In the genomic region with DNA sequence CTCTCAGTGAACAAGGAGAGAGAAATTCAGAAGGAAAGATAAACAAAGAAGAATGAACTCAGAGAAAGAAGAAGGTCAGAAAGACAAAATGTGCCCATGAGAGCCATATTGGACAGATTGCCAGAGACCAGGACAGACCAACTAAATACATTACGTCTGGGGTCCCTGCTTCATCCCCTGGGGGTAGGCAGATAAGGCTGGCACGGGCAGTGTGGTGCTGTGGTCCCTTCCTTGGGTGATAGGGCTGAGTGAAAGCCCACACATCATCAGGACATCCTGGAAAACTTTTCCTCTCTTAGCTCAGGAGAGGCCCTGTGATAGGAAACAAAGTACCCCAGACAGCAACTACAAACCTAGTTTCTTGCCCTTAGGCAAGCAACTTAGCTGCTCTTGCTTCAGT, we compare ENCODE assay signal across 14 cellular contexts. TPM values are rescaled to one million over a fixed set of nuclear protein-coding genes. Genes with fewer than 3 reads are reported as not detected.
DNase-seq lines count a peak whose midpoint lies in the region; ATAC-seq, FAIRE-seq and TF ChIP-seq lines count a peak whose summit lies in the region.
"Had no signal": no experiment of that assay in that cellular context is flagged by ENCODE, and none has a peak within 500 bp of the region (broad histone marks: within the 10 kb centered on the region; RNA-seq: fewer than 3 reads in every experiment).

No MANE protein-coding gene starts in this region.

- TF ChIP-seq CTCF in Loucy (conservative IDR thresholded peaks at IDR 0.05; ENCODE audit: low read length) = no peak
- no peak for TF ChIP-seq CTCF in K562 (IDR thresholded peaks at IDR 0.05 in 2 of 3, conservative IDR thresholded peaks at IDR 0.05 in 1 of 3; ENCODE audit: insufficient read depth in 2 of 3, low read depth in 1 of 3, low read length in 3 of 3)
- no peak for TF ChIP-seq CTCF in thoracic aorta (IDR thresholded peaks at IDR 0.05)

- H3K9me2 ChIP-seq in Loucy (replicated peaks; ENCODE audit: low read depth, low read length) = no peaks in the 10 kb centered on the region

- no peak for TF ChIP-seq EP300 in K562 (IDR thresholded peaks at IDR 0.05; ENCODE audit: low read length)

- no peak for FAIRE-seq in K562 (lab: Jason Lieb, UNC)
- FAIRE-seq: G401.6 had no signal

- H3F3A ChIP-seq in Loucy (ENCODE audit: low read depth) = peaks cover 17% of the 10 kb centered on the region

- H3K9me3 ChIP-seq in Loucy (ENCODE audit: insufficient read depth, low read depth, low read length) (no peaks in the 10 kb centered on the region), K562 (replicated peaks; ENCODE audit: control insufficient read depth, insufficient read depth, low read depth, low read length) (no peaks in the 10 kb centered on the region), mucosa of rectum (ENCODE audit: control insufficient read depth in 2 of 2, low read length in 2 of 2) (no peaks in the 10 kb centered on the region), thoracic aorta (no peaks in the 10 kb centered on the region)

- CTCF ChIA-PET in K562 (lab: Yijun Ruan, JAX; ENCODE audit: low intra/inter-chr PET ratio) = no interaction called here

- ATAC-seq in K562 (no peak), thoracic aorta (ENCODE audit: insufficient number of reproducible peaks, low FRiP score, low read depth) (no peak), HG03039 (IDR thresholded peaks at IDR 0.05; ENCODE audit: unreplicated experiment) (no peak)

- intact Hi-C loops in K562 (cut with micrococcal nuclease) = no loop called here

- H3K27me3 ChIP-seq in Loucy (ENCODE audit: insufficient read depth, low read length, poor library complexity, severe bottlenecking) (no peaks in the 10 kb centered on the region), K562 (ENCODE audit: control insufficient read depth in 2 of 2, insufficient read depth in 2 of 2, low read length in 2 of 2) (no peaks in the 10 kb centered on the region), mucosa of rectum (ENCODE audit: control insufficient read depth in 2 of 2, insufficient read depth in 2 of 2, low read length in 2 of 2) (no peaks in the 10 kb centered on the region), thoracic aorta (replicated peaks; ENCODE audit: insufficient read depth) (no peaks in the 10 kb centered on the region)

- POLR2A ChIA-PET in K562 (lab: Yijun Ruan, JAX) = interaction anchor here (0.8 kb wide), 1 partner anchor 8 kb away, joined by 3 read pairs; no protein-coding TSS in a partner anchor

- no peak for TF ChIP-seq POLR2A in K562 (conservative IDR thresholded peaks at IDR 0.05)

- TF ChIP-seq RAD21 in K562 (CRISPR knock-in tag; conservative IDR thresholded peaks at IDR 0.05 in 1 of 2, IDR thresholded peaks at IDR 0.05 in 1 of 2) = no peak

- DNase-seq in K562 (ENCODE audit: extremely low read depth in 1 of 4, low spot score in 3 of 4) = peak in 1 of 4 experiments; percentile 15
- DNase-seq in thoracic aorta (ENCODE audit: low spot score) = no peak
- DNase-seq in NCI-H446 (lab: John Stamatoyannopoulos, UW) = no peak
- no peak for DNase-seq in germinal center (ENCODE audit: low spot score)
- DNase-seq: activated CD4-positive, alpha-beta memory T cell treated with anti-CD3 and anti-CD28 coated beads for 36 hours; central memory CD4-positive, alpha-beta T cell; GOT3; hippocampal formation; NCI-H187 had no signal

- H3K9me1 ChIP-seq in K562 (ENCODE audit: control insufficient read depth, insufficient read depth, low read length) = no peaks in the 10 kb centered on the region

- no TSS peak for BruUV-seq in K562 (replicated peaks; lab: Mats Ljungman, UMichigan)

- H2AFZ ChIP-seq in Loucy (ENCODE audit: low read length) (0 out of 2 replicates have a peak overlapping the region, but pooled peaks have one; percentile 3), K562 (ENCODE audit: low read depth, low read length) (peak overlapping the region; percentile 48)

- H3K79me2 ChIP-seq in Loucy (ENCODE audit: insufficient read depth, low read length) (peaks cover 13% of the 10 kb centered on the region; the same call in 1 of the 2 replicates), K562 (ENCODE audit: control insufficient read depth, insufficient read depth, low read length) (no peaks in the 10 kb centered on the region; the same call in 2 of the 3 replicates)

- H4K20me1 ChIP-seq in Loucy (ENCODE audit: insufficient read depth, low read length, poor library complexity, severe bottlenecking) = no peaks in the 10 kb centered on the region
- H4K20me1 ChIP-seq in K562 (replicated peaks; ENCODE audit: control insufficient read depth, insufficient read depth, low read length) = no peaks in the 10 kb centered on the region

- H3K36me3 ChIP-seq in Loucy (ENCODE audit: insufficient read depth, low read length) (no peaks in the 10 kb centered on the region), K562 (ENCODE audit: control insufficient read depth, insufficient read depth, low read length) (no peaks in the 10 kb centered on the region), mucosa of rectum (ENCODE audit: control insufficient read depth in 2 of 2, insufficient read depth in 2 of 2, low read length in 2 of 2) (no peaks in the 10 kb centered on the region), thoracic aorta (no peaks in the 10 kb centered on the region)

- H3K27ac ChIP-seq in K562 (ENCODE audit: extremely low read depth, low read depth, low read length) (no peak overlapping the region), mucosa of rectum (ENCODE audit: low read depth in 2 of 2, low read length in 2 of 2) (peak overlapping the region; percentile 100), thoracic aorta (peak overlapping the region; percentile 99 to 100)
- H3K27ac ChIP-seq: HL-60 had no signal

- peak overlapping the region; percentile 96 for H3K9ac ChIP-seq in Loucy (ENCODE audit: low read depth, low read length, poor library complexity, severe bottlenecking)
- no peak overlapping the region; a peak in 1 of 4 replicates for H3K9ac ChIP-seq in K562 (ENCODE audit: insufficient read depth in 1 of 2, low read depth in 2 of 2, low read length in 2 of 2)
- H3K9ac ChIP-seq in mucosa of rectum (ENCODE audit: low read depth in 1 of 2, low read length in 2 of 2) = peak overlapping the region in 1 of 2 donors; percentile 98

- H3K4me3 ChIP-seq in Loucy (ENCODE audit: low read length, poor library complexity, severe bottlenecking) = no peak overlapping the region
- no peak overlapping the region for H3K4me3 ChIP-seq in K562
- no peak overlapping the region for H3K4me3 ChIP-seq in mucosa of rectum (ENCODE audit: low read length in 2 of 2)
- H3K4me3 ChIP-seq in thoracic aorta = no peak overlapping the region

- WGBS in K562 (ENCODE audit: insufficient coverage, low coverage, missing lambda C conversion rate) = 73% methylated on average over 2 of the region's 2 CpGs

- H3K4me1 ChIP-seq in Loucy (ENCODE audit: insufficient read depth, low read length, poor library complexity, severe bottlenecking) = peaks cover 81% of the 10 kb centered on the region
- H3K4me1 ChIP-seq in K562 (replicated peaks in 1 of 2; ENCODE audit: control insufficient read depth in 2 of 2, insufficient read depth in 2 of 2, low read length in 2 of 2) = peaks cover 54 to 56% of the 10 kb centered on the region in 2 experiments
- H3K4me1 ChIP-seq in mucosa of rectum (ENCODE audit: control insufficient read depth in 2 of 2, insufficient read depth in 2 of 2, low read length in 2 of 2) = peaks cover 65 to 66% of the 10 kb centered on the region in 2 donors
- H3K4me1 ChIP-seq in thoracic aorta (ENCODE audit: control insufficient read depth in 1 of 2, low read depth in 2 of 2) = peaks cover 66 to 95% of the 10 kb centered on the region in 2 donors

- H3K4me2 ChIP-seq in Loucy (ENCODE audit: low read depth, low read length, poor library complexity, severe bottlenecking) = no peak overlapping the region
- no peak overlapping the region for H3K4me2 ChIP-seq in K562 (ENCODE audit: insufficient read depth, low read length)

- in situ Hi-C loops in K562 (cut with MboI) = no loop called here

RNA-seq across cellular contexts. Expression of a gene that starts 13.2 kb away (rescaled TPM):
- not detected in 2 replicates for total RNA-seq in K562 (2011; cell fraction: chromatin; rRNA removed; ENCODE audit: low replicate concordance)
- total RNA-seq in K562 (2011; cell fraction: nucleolus; rRNA removed) = 0.50 TPM in 1 of 2 replicates, not detected in the other
- total RNA-seq in K562 (2011; cell fraction: nucleoplasm; rRNA removed) = not detected in 2 replicates
- total RNA-seq in K562 (2014; rRNA removed) = 0.09 TPM in 1 of 2 replicates, not detected in the other
- 0.36 TPM in 1 of 2 replicates, not detected in the other for total RNA-seq in K562 (2014; rRNA removed; fragmentation: Illumina TruSeq; extraction: Trizol)
- not detected in 2 replicates for total RNA-seq in K562 (2015; rRNA removed; fragmentation: Illumina TruSeq; extraction: Trizol)
- 0.13 and 0.35 TPM in 2 replicates for total RNA-seq in K562 (2021)
- polyA plus RNA-seq in K562 (2011; rRNA removed) = 0.26 and 0.45 TPM in 2 replicates
- 0.07 and 0.21 TPM in 2 replicates for polyA plus RNA-seq in K562 (2011; cell fraction: cytosol; rRNA removed)
- 1.4 TPM in 2 replicates for polyA plus RNA-seq in K562 (2011; cell fraction: nucleus; rRNA removed)
- polyA plus RNA-seq in K562 (2012) = 0.26 and 1.6 TPM in 2 replicates
- 0.36 TPM in 1 of 2 replicates, not detected in the other for polyA plus RNA-seq in K562 (2014; fragmentation: Illumina TruSeq; extraction: Trizol)
- under 1 TPM in 1 of 2 experiments, not detected in 1; 0.13 TPM for polyA plus RNA-seq in K562 (2014; fragmentation: Nextera tagmentation; extraction: Ambion mirVana)
- 0.58 TPM in 1 of 2 replicates, not detected in the other for polyA plus RNA-seq in K562 (2014; rRNA removed)
- polyA minus RNA-seq in K562 (2011; rRNA and poly(A)+ RNA removed) = 0.18 and 0.46 TPM in 2 replicates
- polyA minus RNA-seq in K562 (2011; cell fraction: cytosol; rRNA and poly(A)+ RNA removed) = not detected in 2 replicates
- 0.27 TPM in 1 of 2 replicates, not detected in the other for polyA minus RNA-seq in K562 (2011; cell fraction: nucleus; rRNA and poly(A)+ RNA removed)
- total RNA-seq in thoracic aorta = not detected

RNA-seq across cellular contexts. Expression of a gene that starts 34.9 kb away (rescaled TPM):
- total RNA-seq in K562 (2011; cell fraction: chromatin; rRNA removed; ENCODE audit: low replicate concordance) = 23.5 and 58.7 TPM in 2 replicates
- 14.5 and 19.2 TPM in 2 replicates for total RNA-seq in K562 (2011; cell fraction: nucleolus; rRNA removed)
- 38.3 and 72.2 TPM in 2 replicates for total RNA-seq in K562 (2011; cell fraction: nucleoplasm; rRNA removed)
- 75.0 and 82.8 TPM in 2 replicates for total RNA-seq in K562 (2014; rRNA removed)
- total RNA-seq in K562 (2014; rRNA removed; fragmentation: Illumina TruSeq; extraction: Trizol) = 54.2 and 65.9 TPM in 2 replicates
- 39.9 and 43.8 TPM in 2 replicates for total RNA-seq in K562 (2015; rRNA removed; fragmentation: Illumina TruSeq; extraction: Trizol)
- total RNA-seq in K562 (2021) = 92.0 and 104 TPM in 2 replicates
- 59.7 and 86.1 TPM in 2 replicates for polyA plus RNA-seq in K562 (2011; rRNA removed)
- polyA plus RNA-seq in K562 (2011; cell fraction: cytosol; rRNA removed) = 22.1 and 33.5 TPM in 2 replicates
- 22.5 and 23.2 TPM in 2 replicates for polyA plus RNA-seq in K562 (2011; cell fraction: nucleus; rRNA removed)
- 43.9 and 85.0 TPM in 2 replicates for polyA plus RNA-seq in K562 (2012)
- polyA plus RNA-seq in K562 (2014; fragmentation: Illumina TruSeq; extraction: Trizol) = 128 and 151 TPM in 2 replicates
- polyA plus RNA-seq in K562 (2014; fragmentation: Nextera tagmentation; extraction: Ambion mirVana) = 10 to 100 TPM; 32.7 to 46.1 TPM
- 76.6 and 76.8 TPM in 2 replicates for polyA plus RNA-seq in K562 (2014; rRNA removed)
- polyA minus RNA-seq in K562 (2011; rRNA and poly(A)+ RNA removed) = 71.5 and 74.0 TPM in 2 replicates
- 31.1 and 38.9 TPM in 2 replicates for polyA minus RNA-seq in K562 (2011; cell fraction: cytosol; rRNA and poly(A)+ RNA removed)
- 13.3 and 18.5 TPM in 2 replicates for polyA minus RNA-seq in K562 (2011; cell fraction: nucleus; rRNA and poly(A)+ RNA removed)
- 100 to 1,000 TPM; 156 to 271 TPM for total RNA-seq in thoracic aorta

RNA-seq across cellular contexts. Expression of a gene that starts 52.8 kb away (rescaled TPM):
- not detected in 2 replicates for total RNA-seq in K562 (2011; cell fraction: chromatin; rRNA removed; ENCODE audit: low replicate concordance)
- not detected in 2 replicates for total RNA-seq in K562 (2011; cell fraction: nucleolus; rRNA removed)
- total RNA-seq in K562 (2011; cell fraction: nucleoplasm; rRNA removed) = not detected in 2 replicates
- total RNA-seq in K562 (2014; rRNA removed) (not detected in 2 replicates), K562 (2014; rRNA removed; fragmentation: Illumina TruSeq; extraction: Trizol) (not detected in 2 replicates), K562 (2015; rRNA removed; fragmentation: Illumina TruSeq; extraction: Trizol) (not detected in 2 replicates), K562 (2021) (not detected in 2 replicates), thoracic aorta (not detected)
- polyA plus RNA-seq in K562 (2011; rRNA removed) (not detected in 2 replicates), K562 (2014; fragmentation: Illumina TruSeq; extraction: Trizol) (not detected in 2 replicates), K562 (2014; fragmentation: Nextera tagmentation; extraction: Ambion mirVana) (not detected), K562 (2014; rRNA removed) (not detected in 2 replicates)
- not detected in 2 replicates for polyA plus RNA-seq in K562 (2011; cell fraction: cytosol; rRNA removed)
- not detected in 2 replicates for polyA plus RNA-seq in K562 (2011; cell fraction: nucleus; rRNA removed)
- polyA plus RNA-seq in K562 (2012) = not detected in 2 replicates
- not detected in 2 replicates for polyA minus RNA-seq in K562 (2011; rRNA and poly(A)+ RNA removed)
- polyA minus RNA-seq in K562 (2011; cell fraction: cytosol; rRNA and poly(A)+ RNA removed) = not detected in 2 replicates
- polyA minus RNA-seq in K562 (2011; cell fraction: nucleus; rRNA and poly(A)+ RNA removed) = not detected in 2 replicates
- total RNA-seq: activated CD4-positive, alpha-beta memory T cell treated with anti-CD3 and anti-CD28 coated beads for 36 hours had no signal

RNA-seq across cellular contexts. Expression of a gene that starts 57.2 kb away (rescaled TPM):
- not detected in 2 replicates for total RNA-seq in K562 (2011; cell fraction: chromatin; rRNA removed; ENCODE audit: low replicate concordance)
- total RNA-seq in K562 (2011; cell fraction: nucleolus; rRNA removed) = not detected in 2 replicates
- total RNA-seq in K562 (2011; cell fraction: nucleoplasm; rRNA removed) = not detected in 2 replicates
- total RNA-seq in K562 (2014; rRNA removed) (not detected in 2 replicates), K562 (2014; rRNA removed; fragmentation: Illumina TruSeq; extraction: Trizol) (not detected in 2 replicates), K562 (2015; rRNA removed; fragmentation: Illumina TruSeq; extraction: Trizol) (not detected in 2 replicates), K562 (2021) (not detected in 2 replicates), thoracic aorta (not detected)
- polyA plus RNA-seq in K562 (2011; rRNA removed) (not detected in 2 replicates), K562 (2014; fragmentation: Illumina TruSeq; extraction: Trizol) (not detected in 2 replicates), K562 (2014; fragmentation: Nextera tagmentation; extraction: Ambion mirVana) (not detected), K562 (2014; rRNA removed) (not detected in 2 replicates)
- not detected in 2 replicates for polyA plus RNA-seq in K562 (2011; cell fraction: cytosol; rRNA removed)
- polyA plus RNA-seq in K562 (2011; cell fraction: nucleus; rRNA removed) = not detected in 2 replicates
- polyA plus RNA-seq in K562 (2012) = not detected in 2 replicates
- not detected in 2 replicates for polyA minus RNA-seq in K562 (2011; rRNA and poly(A)+ RNA removed)
- not detected in 2 replicates for polyA minus RNA-seq in K562 (2011; cell fraction: cytosol; rRNA and poly(A)+ RNA removed)
- not detected in 2 replicates for polyA minus RNA-seq in K562 (2011; cell fraction: nucleus; rRNA and poly(A)+ RNA removed)
- total RNA-seq: activated CD4-positive, alpha-beta memory T cell treated with anti-CD3 and anti-CD28 coated beads for 36 hours had no signal
